ENCODE assay signal across 8 cellular contexts in genomic region chr13:24559831-24560230, GRCh38. TPM values are rescaled to one million over a fixed set of nuclear protein-coding genes. Genes with fewer than 3 reads are reported as not detected.
DNase-seq lines count a peak whose midpoint lies in the region; ATAC-seq and TF ChIP-seq lines count a peak whose summit lies in the region.
"Not testable (repeated sequence)": the region's sequence is repeated elsewhere in the genome, so short reads cannot be mapped to it uniquely, and the experiment has no call there.

No MANE protein-coding gene starts in this region.

- not testable (repeated sequence) for H3K36me3 ChIP-seq in Caco-2 (ENCODE audit: control insufficient read depth, insufficient read depth, low read length)

- intact Hi-C loops in Caco-2 (cut with micrococcal nuclease; ENCODE audit: unreplicated experiment): loop anchor here (10.0 kb wide), 1 partner anchor 235 kb away; no protein-coding TSS in a partner anchor
- intact Hi-C loops in activated CD8-positive, alpha-beta T cell treated with anti-CD3 and anti-CD28 coated beads for 36 hours (cut with micrococcal nuclease): not testable (repeated sequence)

- CTCF ChIA-PET in Caco-2 (lab: Charles Lee); activated CD8-positive, alpha-beta T cell treated with anti-CD3 and anti-CD28 coated beads for 36 hours (lab: Charles Lee): not testable (repeated sequence)

- H3K27ac Mint-ChIP-seq in Caco-2 (ENCODE audit: unreplicated experiment); T-helper 17 cell; activated CD8-positive, alpha-beta T cell treated with anti-CD3 and anti-CD28 coated beads for 36 hours; activated T-cell treated with anti-CD3 and anti-CD28 coated beads, Interleukin-2, amount 50 U/mL, for 72 hours; activated naive CD8-positive, alpha-beta T cell treated with anti-CD3 and anti-CD28 coated beads, Interleukin-2, amount 50 U/mL, for 24 hours; naive thymus-derived CD8-positive, alpha-beta T cell: not testable (repeated sequence)

- H3K4me3 ChIP-seq in Caco-2 (ENCODE audit: low read depth, low read length); Jurkat, Clone E6-1 (ENCODE audit: low read length): not testable (repeated sequence)

- H3K4me3 Mint-ChIP-seq in Caco-2 (ENCODE audit: unreplicated experiment): not testable (repeated sequence)
- H3K4me3 Mint-ChIP-seq in T-helper 17 cell: peak overlapping the region; percentile 19
- peak overlapping the region; percentile 26 for H3K4me3 Mint-ChIP-seq in activated CD8-positive, alpha-beta T cell treated with anti-CD3 and anti-CD28 coated beads for 36 hours
- H3K4me3 Mint-ChIP-seq in activated T-cell treated with anti-CD3 and anti-CD28 coated beads, Interleukin-2, amount 50 U/mL, for 72 hours: peak overlapping the region; percentile 48 to 54
- peak overlapping the region; percentile 1 for H3K4me3 Mint-ChIP-seq in activated naive CD8-positive, alpha-beta T cell treated with anti-CD3 and anti-CD28 coated beads, Interleukin-2, amount 50 U/mL, for 24 hours
- H3K4me3 Mint-ChIP-seq in naive thymus-derived CD8-positive, alpha-beta T cell: peak overlapping the region in 9 of 10 donors; percentile 4 to 64 (median 30)

- DNase-seq in Caco-2; T-helper 17 cell; activated naive CD8-positive, alpha-beta T cell treated with anti-CD3 and anti-CD28 coated beads, Interleukin-2, amount 50 U/mL, for 24 hours; naive thymus-derived CD8-positive, alpha-beta T cell: not testable (repeated sequence)
- DNase-seq in Jurkat, Clone E6-1 (ENCODE audit: low read depth, low spot score): peak; percentile 36
- peak; percentile 16 for DNase-seq in activated CD8-positive, alpha-beta T cell treated with anti-CD3 and anti-CD28 coated beads for 36 hours
- peak in 1 of 2 donors; percentile 6 for DNase-seq in activated T-cell treated with anti-CD3 and anti-CD28 coated beads, Interleukin-2, amount 50 U/mL, for 72 hours
- DNase-seq in stimulated activated naive CD8-positive, alpha-beta T cell treated with anti-CD3 and anti-CD28 coated beads, Interleukin-15, Interleukin-2, amounts not matched to agents 100 U/mL and 50 U/mL, for 24 hours: peak; percentile 9

- H3K27me3 ChIP-seq in Caco-2 (replicated peaks; ENCODE audit: control insufficient read depth, insufficient read depth, low read length): not testable (repeated sequence)

- BruUV-seq in Caco-2 (replicated peaks; lab: Mats Ljungman, UMichigan): TSS peak; percentile 38

- POLR2A ChIA-PET in Caco-2 (lab: Charles Lee); activated CD8-positive, alpha-beta T cell treated with anti-CD3 and anti-CD28 coated beads for 36 hours (lab: Charles Lee); naive thymus-derived CD8-positive, alpha-beta T cell (lab: Charles Lee): not testable (repeated sequence)

- ATAC-seq in T-helper 17 cell; activated CD8-positive, alpha-beta T cell treated with anti-CD3 and anti-CD28 coated beads for 36 hours; activated T-cell treated with anti-CD3 and anti-CD28 coated beads, Interleukin-2, amount 50 U/mL, for 72 hours (replicated peaks in 1 of 2); activated naive CD8-positive, alpha-beta T cell treated with anti-CD3 and anti-CD28 coated beads, Interleukin-2, amount 50 U/mL, for 24 hours; naive thymus-derived CD8-positive, alpha-beta T cell; stimulated activated naive CD8-positive, alpha-beta T cell treated with anti-CD3 and anti-CD28 coated beads, Interleukin-15, Interleukin-2, amounts not matched to agents 100 U/mL and 50 U/mL, for 24 hours: not testable (repeated sequence)

- not testable (repeated sequence) for H3K4me1 ChIP-seq in Caco-2

- H3K9me3 Mint-ChIP-seq in Caco-2 (ENCODE audit: unreplicated experiment); activated CD8-positive, alpha-beta T cell treated with anti-CD3 and anti-CD28 coated beads for 36 hours; activated T-cell treated with anti-CD3 and anti-CD28 coated beads, Interleukin-2, amount 50 U/mL, for 72 hours; activated naive CD8-positive, alpha-beta T cell treated with anti-CD3 and anti-CD28 coated beads, Interleukin-2, amount 50 U/mL, for 24 hours; naive thymus-derived CD8-positive, alpha-beta T cell: not testable (repeated sequence)

- not testable (repeated sequence) for TF ChIP-seq CTCF in Caco-2 (IDR thresholded peaks at IDR 0.05; ENCODE audit: insufficient read depth in 1 of 2, low read depth in 1 of 2, low read length in 1 of 2, severe bottlenecking in 1 of 2, unreplicated experiment in 1 of 2); activated CD8-positive, alpha-beta T cell treated with anti-CD3 and anti-CD28 coated beads for 36 hours (IDR thresholded peaks at IDR 0.05)

- H3K4me1 Mint-ChIP-seq in Caco-2 (ENCODE audit: low read depth, unreplicated experiment): not testable (repeated sequence)
- peaks cover 10% of the 10 kb centered on the region for H3K4me1 Mint-ChIP-seq in T-helper 17 cell
- peaks cover 12% of the 10 kb centered on the region for H3K4me1 Mint-ChIP-seq in activated CD8-positive, alpha-beta T cell treated with anti-CD3 and anti-CD28 coated beads for 36 hours (ENCODE audit: low read depth)
- peaks cover 13% of the 10 kb centered on the region for H3K4me1 Mint-ChIP-seq in activated T-cell treated with anti-CD3 and anti-CD28 coated beads, Interleukin-2, amount 50 U/mL, for 72 hours (ENCODE audit: low read depth)
- peaks cover 11% of the 10 kb centered on the region for H3K4me1 Mint-ChIP-seq in activated naive CD8-positive, alpha-beta T cell treated with anti-CD3 and anti-CD28 coated beads, Interleukin-2, amount 50 U/mL, for 24 hours
- peaks cover 9 to 12% (median 12%) of the 10 kb centered on the region in 4 donors for H3K4me1 Mint-ChIP-seq in naive thymus-derived CD8-positive, alpha-beta T cell

- H3K27me3 Mint-ChIP-seq in Caco-2 (ENCODE audit: insufficient read depth, unreplicated experiment): peaks cover 14% of the 10 kb centered on the region
- peaks cover 50% of the 10 kb centered on the region for H3K27me3 Mint-ChIP-seq in T-helper 17 cell
- peaks cover 33% of the 10 kb centered on the region for H3K27me3 Mint-ChIP-seq in activated CD8-positive, alpha-beta T cell treated with anti-CD3 and anti-CD28 coated beads for 36 hours
- peaks cover 28% of the 10 kb centered on the region for H3K27me3 Mint-ChIP-seq in activated T-cell treated with anti-CD3 and anti-CD28 coated beads, Interleukin-2, amount 50 U/mL, for 72 hours (ENCODE audit: low read depth)
- peaks cover 35% of the 10 kb centered on the region for H3K27me3 Mint-ChIP-seq in activated naive CD8-positive, alpha-beta T cell treated with anti-CD3 and anti-CD28 coated beads, Interleukin-2, amount 50 U/mL, for 24 hours
- H3K27me3 Mint-ChIP-seq in naive thymus-derived CD8-positive, alpha-beta T cell: peaks cover 20 to 38% (median 30%) of the 10 kb centered on the region in 5 donors

- H3K9me3 ChIP-seq in Caco-2; T-helper 17 cell (ENCODE audit: control insufficient read depth, low read length, poor library complexity, severe bottlenecking): not testable (repeated sequence)

- H3K36me3 Mint-ChIP-seq in Caco-2 (ENCODE audit: insufficient read depth, unreplicated experiment); activated CD8-positive, alpha-beta T cell treated with anti-CD3 and anti-CD28 coated beads for 36 hours (ENCODE audit: low read depth); activated T-cell treated with anti-CD3 and anti-CD28 coated beads, Interleukin-2, amount 50 U/mL, for 72 hours (ENCODE audit: insufficient read depth in 2 of 2); activated naive CD8-positive, alpha-beta T cell treated with anti-CD3 and anti-CD28 coated beads, Interleukin-2, amount 50 U/mL, for 24 hours (ENCODE audit: low read depth); naive thymus-derived CD8-positive, alpha-beta T cell: not testable (repeated sequence)
- H3K36me3 Mint-ChIP-seq in T-helper 17 cell (ENCODE audit: low read depth): peaks cover 13% of the 10 kb centered on the region

RNA-seq across cellular contexts. Expression of gene PARP4, which starts 47.3 kb away (rescaled TPM):
- total RNA-seq in Caco-2 (2022): 29.7 TPM in 2 replicates
- 34.4 TPM for polyA plus RNA-seq in Jurkat, Clone E6-1 (2012; ENCODE audit: insufficient read depth, insufficient read length)
- total RNA-seq in T-helper 17 cell: 10 to 100 TPM; 44.7 to 49.0 TPM
- 10 to 100 TPM; 20.4 to 22.4 TPM for total RNA-seq in activated CD8-positive, alpha-beta T cell treated with anti-CD3 and anti-CD28 coated beads for 36 hours
- total RNA-seq in activated T-cell treated with anti-CD3 and anti-CD28 coated beads, Interleukin-2, amount 50 U/mL, for 72 hours: 10 to 100 TPM; 23.1 to 37.4 TPM
- total RNA-seq in naive thymus-derived CD8-positive, alpha-beta T cell: 10 to 100 TPM; 70.9 to 73.4 TPM
- 10 to 100 TPM; 37.0 to 48.1 (median 42.2) TPM for polyA plus RNA-seq in naive thymus-derived CD8-positive, alpha-beta T cell
